35 cellular contexts compared by ENCODE assay signal in the genomic region with DNA sequence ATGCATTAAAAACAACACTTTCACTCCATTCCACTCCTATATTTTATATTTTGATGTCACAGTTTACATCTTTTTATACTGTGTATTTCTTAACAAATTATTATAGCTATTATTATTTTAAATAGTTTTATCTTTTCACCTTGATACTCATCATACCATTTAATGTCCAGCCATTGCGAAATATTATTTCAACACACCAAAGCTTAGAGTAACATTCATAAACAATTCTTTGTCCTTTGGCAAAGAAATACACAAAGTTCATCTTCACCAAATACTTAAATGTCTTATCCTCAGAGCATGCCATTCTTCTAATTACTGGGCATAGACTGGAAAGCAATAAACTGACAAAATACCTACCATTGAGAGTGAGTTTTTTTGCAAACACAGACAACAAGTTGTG.
"Had no signal": no experiment of that assay in that cellular context is flagged by ENCODE, and none has a peak within 500 bp of the region (broad histone marks: within the 10 kb centered on the region; RNA-seq: fewer than 3 reads in every experiment).

No MANE protein-coding gene starts in this region.

- H3K4me1 ChIP-seq: ascending aorta had no signal

- H3K27me3 ChIP-seq: ascending aorta, cardiac muscle cell, MG63 had no signal

- H3K9me3 ChIP-seq: ascending aorta, MG63 had no signal

- H3K4me3 ChIP-seq: ascending aorta, cardiac muscle cell, MG63 had no signal

- H3K36me3 ChIP-seq: ascending aorta, cardiac muscle cell, MG63 had no signal

- DNase-seq: activated B cell treated with CpG ODN at 0.5 μM for 24 hours; activated CD4-positive, alpha-beta memory T cell treated with anti-CD3 and anti-CD28 coated beads for 36 hours; activated CD4-positive, alpha-beta T cell treated with anti-CD3 and anti-CD28 coated beads for 4 hours; activated CD4-positive, alpha-beta T cell treated with anti-CD3 and anti-CD28 coated beads, Interleukin-2, amount 50 U/mL, for 1 hour; activated CD4-positive, CD25-positive, alpha-beta regulatory T cell treated with anti-CD3 and anti-CD28 coated beads, Interleukin-2, amount 50 U/mL, for 72 hours; activated CD8-positive, alpha-beta memory T cell treated with anti-CD3 and anti-CD28 coated beads, Interleukin-2, amount 50 U/mL, for 4 hours; activated naive CD4-positive, alpha-beta T cell treated with anti-CD3 and anti-CD28 coated beads, Interleukin-2, amount 10 ng/mL, durations not matched to agents 7 days and 5 days; activated naive CD8-positive, alpha-beta T cell treated with anti-CD3 and anti-CD28 coated beads, Interleukin-2, amount 50 U/mL, for 24 hours; activated T-cell treated with anti-CD3 and anti-CD28 coated beads for 4 hours; activated T-cell treated with anti-CD3 and anti-CD28 coated beads, Interleukin-2, amount 50 U/mL, for 4 hours; amygdala; Karpas-422; KBM-7; MG63; NCI-H1048; NCI-H1105 treated with DMSO at 0.1 percent for 48 hours; NCI-H1436; NCI-H1694; NCI-H1930; NCI-H2081 treated with DMSO at 0.1 percent for 48 hours; NCI-H226; NCI-H446 treated with DMSO at 0.1 percent for 48 hours; NCI-H524; NCI-H69; NCI-H82; RPMI8226; SIG-M5; SW 1271; T-helper 1 cell; T-helper 2 cell; T-helper 9 cell had no signal

- ATAC-seq: activated naive CD8-positive, alpha-beta T cell treated with anti-CD3 and anti-CD28 coated beads, Interleukin-2, amount 50 U/mL, for 24 hours; activated T-cell treated with anti-CD3 and anti-CD28 coated beads, Interleukin-2, amount 50 U/mL, for 4 hours; Panc1 had no signal

- H3K27ac ChIP-seq: ascending aorta, cardiac muscle cell, VCaP had no signal
